14 cellular contexts compared by ENCODE assay signal in the genomic region with DNA sequence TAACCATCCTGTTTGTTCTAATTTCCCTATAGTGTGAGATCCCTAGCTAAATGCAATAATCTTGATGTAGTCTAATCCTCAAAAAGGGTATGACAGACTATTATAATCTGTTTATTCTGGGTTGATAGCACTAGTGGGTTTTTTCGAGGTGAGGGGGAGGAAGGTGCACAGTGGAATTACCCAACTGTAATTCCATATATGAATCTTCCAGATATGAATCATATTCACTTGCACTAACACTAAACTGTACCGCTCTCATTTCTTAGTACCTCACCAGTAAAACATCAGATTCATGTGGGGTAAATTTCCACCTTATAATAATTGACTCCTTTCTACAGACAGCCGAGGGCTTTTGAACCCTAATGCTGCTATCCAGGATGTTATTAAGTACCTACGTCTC. TPM values are rescaled to one million over a fixed set of nuclear protein-coding genes. Genes with fewer than 3 reads are reported as not detected.
DNase-seq lines count a peak whose midpoint lies in the region; ATAC-seq and TF ChIP-seq lines count a peak whose summit lies in the region.
"Had no signal": no experiment of that assay in that cellular context is flagged by ENCODE, and none has a peak within 500 bp of the region (broad histone marks: within the 10 kb centered on the region; RNA-seq: fewer than 3 reads in every experiment).

No MANE protein-coding gene starts in this region.

- H3K4me3 Mint-ChIP-seq in activated CD8-positive, alpha-beta T cell treated with anti-CD3 and anti-CD28 coated beads for 36 hours: no peak overlapping the region
- H3K4me3 Mint-ChIP-seq in activated CD8-positive, alpha-beta T cell treated with anti-CD3 and anti-CD28 coated beads, Interleukin-2, amount 10 ng/mL, durations not matched to agents 7 days and 5 days: no peak overlapping the region
- peak overlapping the region; percentile 26 for H3K4me3 Mint-ChIP-seq in natural killer cell treated with Interleukin-12 subunit alpha and Interleukin-12 subunit beta and Interleukin-15 and Interleukin-18, amount 100 ng/mL, for 72 hours
- no peak overlapping the region for H3K4me3 Mint-ChIP-seq in chondrocyte (ENCODE audit: unreplicated experiment)

- intact Hi-C loops in activated CD8-positive, alpha-beta T cell treated with anti-CD3 and anti-CD28 coated beads for 36 hours (cut with micrococcal nuclease): no loop called here

- H3K4me1 Mint-ChIP-seq in activated CD8-positive, alpha-beta T cell treated with anti-CD3 and anti-CD28 coated beads for 36 hours (ENCODE audit: low read depth): peaks cover 74% of the 10 kb centered on the region
- peaks cover 53% of the 10 kb centered on the region for H3K4me1 Mint-ChIP-seq in activated CD8-positive, alpha-beta T cell treated with anti-CD3 and anti-CD28 coated beads, Interleukin-2, amount 10 ng/mL, durations not matched to agents 7 days and 5 days (ENCODE audit: low read depth)
- peaks cover 52 to 71% of the 10 kb centered on the region in 2 donors for H3K4me1 Mint-ChIP-seq in natural killer cell treated with Interleukin-12 subunit alpha and Interleukin-12 subunit beta and Interleukin-15 and Interleukin-18, amount 100 ng/mL, for 72 hours (ENCODE audit: low read depth in 2 of 2)
- peaks cover 54% of the 10 kb centered on the region for H3K4me1 Mint-ChIP-seq in chondrocyte (ENCODE audit: low read depth)

- peaks cover 27% of the 10 kb centered on the region for H3K36me3 Mint-ChIP-seq in activated CD8-positive, alpha-beta T cell treated with anti-CD3 and anti-CD28 coated beads for 36 hours (ENCODE audit: low read depth)
- H3K36me3 Mint-ChIP-seq in activated CD8-positive, alpha-beta T cell treated with anti-CD3 and anti-CD28 coated beads, Interleukin-2, amount 10 ng/mL, durations not matched to agents 7 days and 5 days (ENCODE audit: low read depth): peaks cover 25% of the 10 kb centered on the region
- H3K36me3 Mint-ChIP-seq in natural killer cell treated with Interleukin-12 subunit alpha and Interleukin-12 subunit beta and Interleukin-15 and Interleukin-18, amount 100 ng/mL, for 72 hours: peaks cover 11% of the 10 kb centered on the region
- peaks cover 2% of the 10 kb centered on the region for H3K36me3 Mint-ChIP-seq in chondrocyte (ENCODE audit: low read depth)

- CTCF ChIA-PET in activated CD8-positive, alpha-beta T cell treated with anti-CD3 and anti-CD28 coated beads for 36 hours (lab: Charles Lee): interaction anchor here (1.1 to 1.4 kb wide), 5 partner anchors 14 to 99 kb away, joined by 3 to 4 read pairs (median 3); a partner anchor contains a TSS
- CTCF ChIA-PET in activated CD8-positive, alpha-beta T cell treated with anti-CD3 and anti-CD28 coated beads, Interleukin-2, amount 10 ng/mL, durations not matched to agents 7 days and 5 days (lab: Charles Lee): interaction anchor here (1.1 to 1.3 kb wide), 3 partner anchors 11 to 149 kb away, joined by 3 to 4 read pairs (median 4); a partner anchor contains a TSS

- H3K9me3 Mint-ChIP-seq in activated CD8-positive, alpha-beta T cell treated with anti-CD3 and anti-CD28 coated beads for 36 hours: no peaks in the 10 kb centered on the region
- H3K9me3 Mint-ChIP-seq in activated CD8-positive, alpha-beta T cell treated with anti-CD3 and anti-CD28 coated beads, Interleukin-2, amount 10 ng/mL, durations not matched to agents 7 days and 5 days (ENCODE audit: insufficient read depth): no peaks in the 10 kb centered on the region
- no peaks in the 10 kb centered on the region for H3K9me3 Mint-ChIP-seq in natural killer cell treated with Interleukin-12 subunit alpha and Interleukin-12 subunit beta and Interleukin-15 and Interleukin-18, amount 100 ng/mL, for 72 hours
- H3K9me3 Mint-ChIP-seq in chondrocyte (ENCODE audit: low read depth): no peaks in the 10 kb centered on the region

- H3K27ac Mint-ChIP-seq in activated CD8-positive, alpha-beta T cell treated with anti-CD3 and anti-CD28 coated beads for 36 hours: peak overlapping the region; percentile 47
- H3K27ac Mint-ChIP-seq in activated CD8-positive, alpha-beta T cell treated with anti-CD3 and anti-CD28 coated beads, Interleukin-2, amount 10 ng/mL, durations not matched to agents 7 days and 5 days: no peak overlapping the region
- peak overlapping the region; percentile 11 to 28 for H3K27ac Mint-ChIP-seq in natural killer cell treated with Interleukin-12 subunit alpha and Interleukin-12 subunit beta and Interleukin-15 and Interleukin-18, amount 100 ng/mL, for 72 hours
- H3K27ac Mint-ChIP-seq in chondrocyte (ENCODE audit: unreplicated experiment): no peak overlapping the region

- no peak for TF ChIP-seq CTCF in activated CD8-positive, alpha-beta T cell treated with anti-CD3 and anti-CD28 coated beads for 36 hours (IDR thresholded peaks at IDR 0.05)
- no peak for TF ChIP-seq CTCF in chondrocyte (IDR thresholded peaks at IDR 0.05)

- no peaks in the 10 kb centered on the region for H3K27me3 Mint-ChIP-seq in activated CD8-positive, alpha-beta T cell treated with anti-CD3 and anti-CD28 coated beads for 36 hours
- H3K27me3 Mint-ChIP-seq in activated CD8-positive, alpha-beta T cell treated with anti-CD3 and anti-CD28 coated beads, Interleukin-2, amount 10 ng/mL, durations not matched to agents 7 days and 5 days (ENCODE audit: low read depth): no peaks in the 10 kb centered on the region
- no peaks in the 10 kb centered on the region for H3K27me3 Mint-ChIP-seq in natural killer cell treated with Interleukin-12 subunit alpha and Interleukin-12 subunit beta and Interleukin-15 and Interleukin-18, amount 100 ng/mL, for 72 hours
- H3K27me3 Mint-ChIP-seq in chondrocyte (ENCODE audit: low read depth): no peaks in the 10 kb centered on the region

- peak; percentile 44 for DNase-seq in activated CD8-positive, alpha-beta T cell treated with anti-CD3 and anti-CD28 coated beads for 36 hours
- no peak for DNase-seq in activated CD8-positive, alpha-beta T cell treated with anti-CD3 and anti-CD28 coated beads, Interleukin-2, amount 10 ng/mL, durations not matched to agents 7 days and 5 days
- no peak for DNase-seq in natural killer cell treated with Interleukin-12 subunit alpha and Interleukin-12 subunit beta and Interleukin-15 and Interleukin-18, amount 100 ng/mL, for 72 hours (ENCODE audit: low spot score)
- no peak for DNase-seq in GM03348 (ENCODE audit: low spot score)
- no peak for DNase-seq in chondrocyte (ENCODE audit: low spot score)
- no peak for DNase-seq in HuH-7.5 (ENCODE audit: low spot score)
- DNase-seq: cortex of kidney; DND-41; foreskin keratinocyte; left ventricle myocardium inferior; NCI-H1105 treated with DMSO at 0.1 percent for 48 hours; NK-92 treated with Interleukin-12 subunit alpha and Interleukin-12 subunit beta, amount 100 ng/mL, for 24 hours had no signal

- POLR2A ChIA-PET in activated CD8-positive, alpha-beta T cell treated with anti-CD3 and anti-CD28 coated beads for 36 hours (lab: Charles Lee): interaction anchor here (0.7 to 3.6 kb wide), 5 partner anchors 16 to 149 kb away, joined by 3 to 18 read pairs (median 4); a partner anchor contains a TSS
- POLR2A ChIA-PET in activated CD8-positive, alpha-beta T cell treated with anti-CD3 and anti-CD28 coated beads, Interleukin-2, amount 10 ng/mL, durations not matched to agents 7 days and 5 days (lab: Charles Lee): no interaction called here

- peak; percentile 67 for ATAC-seq in activated CD8-positive, alpha-beta T cell treated with anti-CD3 and anti-CD28 coated beads for 36 hours
- no peak for ATAC-seq in activated CD8-positive, alpha-beta T cell treated with anti-CD3 and anti-CD28 coated beads, Interleukin-2, amount 10 ng/mL, durations not matched to agents 7 days and 5 days
- peak; percentile 21 for ATAC-seq in GM21786 (IDR thresholded peaks at IDR 0.05; ENCODE audit: unreplicated experiment)
- ATAC-seq in HG03439 (IDR thresholded peaks at IDR 0.05; ENCODE audit: unreplicated experiment): peak; percentile 37
- ATAC-seq in natural killer cell treated with Interleukin-12 subunit alpha and Interleukin-12 subunit beta and Interleukin-15 and Interleukin-18, amount 100 ng/mL, for 72 hours: peak; percentile 76 to 77
- ATAC-seq: foreskin keratinocyte had no signal

RNA-seq across cellular contexts. Expression of a gene that starts 16.5 kb away (rescaled TPM):
- total RNA-seq in activated CD8-positive, alpha-beta T cell treated with anti-CD3 and anti-CD28 coated beads for 36 hours: 10 to 100 TPM; 43.4 to 44.9 TPM
- total RNA-seq in activated CD8-positive, alpha-beta T cell treated with anti-CD3 and anti-CD28 coated beads, Interleukin-2, amount 10 ng/mL, durations not matched to agents 7 days and 5 days: 10 to 100 TPM; 27.8 to 31.7 TPM
- total RNA-seq in natural killer cell treated with Interleukin-12 subunit alpha and Interleukin-12 subunit beta and Interleukin-15 and Interleukin-18, amount 100 ng/mL, for 72 hours: 10 to 100 TPM; 41.4 to 63.9 TPM
- 49.6 to 80.7 TPM (median 74.9 TPM) in 3 replicates for total RNA-seq in chondrocyte

RNA-seq across cellular contexts. Expression of a gene that starts 57.9 kb away (rescaled TPM):
- not detected for total RNA-seq in activated CD8-positive, alpha-beta T cell treated with anti-CD3 and anti-CD28 coated beads for 36 hours
- not detected for total RNA-seq in activated CD8-positive, alpha-beta T cell treated with anti-CD3 and anti-CD28 coated beads, Interleukin-2, amount 10 ng/mL, durations not matched to agents 7 days and 5 days
- under 1 TPM in 1 of 2 donors, not detected in 1; 0.10 TPM for total RNA-seq in natural killer cell treated with Interleukin-12 subunit alpha and Interleukin-12 subunit beta and Interleukin-15 and Interleukin-18, amount 100 ng/mL, for 72 hours
- total RNA-seq in chondrocyte: 17.6 to 43.0 TPM (median 41.2 TPM) in 3 replicates
- total RNA-seq: foreskin keratinocyte had no signal

Comparison
In these comparisons a context has a peak if more than half of its experiments do, and no peak if none do; other contexts are left out.
1. H3K27ac Mint-ChIP-seq: peak in activated CD8-positive, alpha-beta T cell treated with anti-CD3 and anti-CD28 coated beads for 36 hours (single experiment) and natural killer cell treated with Interleukin-12 subunit alpha and Interleukin-12 subunit beta and Interleukin-15 and Interleukin-18, amount 100 ng/mL, for 72 hours (2 of 2); none in activated CD8-positive, alpha-beta T cell treated with anti-CD3 and anti-CD28 coated beads, Interleukin-2, amount 10 ng/mL, durations not matched to agents 7 days and 5 days (single experiment) and chondrocyte (single experiment).
2. RNA of a gene that starts 57.9 kb away (total RNA-seq): 17.6 to 43.0 TPM in chondrocyte; 0.10 TPM in natural killer cell treated with Interleukin-12 subunit alpha and Interleukin-12 subunit beta and Interleukin-15 and Interleukin-18, amount 100 ng/mL, for 72 hours, not detected in activated CD8-positive, alpha-beta T cell treated with anti-CD3 and anti-CD28 coated beads for 36 hours and not detected in activated CD8-positive, alpha-beta T cell treated with anti-CD3 and anti-CD28 coated beads, Interleukin-2, amount 10 ng/mL, durations not matched to agents 7 days and 5 days; every median in the first group is over 10 times any median in the second.